In the genomic region with DNA sequence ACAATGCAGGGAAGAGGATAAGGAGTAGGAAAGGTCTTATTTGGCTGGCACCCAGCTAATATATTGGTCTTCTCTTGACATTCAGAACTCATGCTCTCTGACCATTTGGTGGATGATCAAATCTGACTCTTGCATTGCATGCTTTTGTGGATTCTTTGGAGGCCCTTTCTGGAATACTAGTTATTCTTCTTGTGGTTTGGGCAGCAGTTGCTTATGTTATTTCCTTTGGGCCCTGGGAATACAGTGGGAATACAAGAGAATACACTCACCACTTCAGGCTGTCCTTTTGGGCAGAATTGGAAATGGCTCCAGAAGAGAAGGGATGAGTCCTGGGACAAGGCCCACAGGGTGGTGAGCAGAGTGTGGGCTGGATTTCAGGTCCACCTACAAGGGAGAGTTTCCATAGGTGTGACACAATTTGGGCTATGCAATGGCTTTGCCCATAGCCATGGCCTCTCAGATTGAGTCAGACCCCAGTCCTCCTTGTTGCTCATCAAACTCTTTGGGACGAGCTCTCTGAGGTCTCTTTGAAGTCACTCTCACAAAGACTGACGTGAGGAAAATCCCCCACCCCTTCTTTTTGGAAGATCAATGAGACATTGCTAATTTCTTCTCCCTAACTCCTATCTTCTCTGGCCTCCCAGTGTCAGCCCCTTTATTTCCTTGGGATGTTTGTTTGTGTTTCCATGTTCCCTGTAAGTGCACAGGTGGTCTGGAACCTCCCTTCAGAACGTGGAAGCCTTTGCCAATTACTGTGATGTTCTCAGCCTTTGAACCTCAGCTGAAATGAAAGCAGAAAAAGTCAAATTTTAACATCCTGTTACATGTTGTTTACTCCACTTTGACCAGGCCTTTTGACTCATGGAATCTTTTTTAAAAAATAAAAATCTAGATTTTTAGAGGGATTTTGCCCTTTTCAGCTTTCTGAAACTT, we compare ENCODE assay signal across 13 cellular contexts. TPM values are rescaled to one million over a fixed set of nuclear protein-coding genes. Genes with fewer than 3 reads are reported as not detected.
A peak's percentile ranks its signal among the peaks of the same experiment; 100 is the strongest.
DNase-seq lines count a peak whose midpoint lies in the region; ATAC-seq and TF ChIP-seq lines count a peak whose summit lies in the region.
"Had no signal": no experiment of that assay in that cellular context is flagged by ENCODE, and none has a peak within 500 bp of the region (broad histone marks: within the 10 kb centered on the region; RNA-seq: fewer than 3 reads in every experiment).

No MANE protein-coding gene starts in this region.

- no peak overlapping the region for H3K4me2 ChIP-seq in hepatocyte

- ATAC-seq in GM19395 (IDR thresholded peaks at IDR 0.05; ENCODE audit: unreplicated experiment) (peak; percentile 51), HG03520 (IDR thresholded peaks at IDR 0.05; ENCODE audit: unreplicated experiment) (peak; percentile 52), HG03378 (IDR thresholded peaks at IDR 0.05; ENCODE audit: unreplicated experiment) (no peak)

- TF ChIP-seq CTCF in transverse colon (IDR thresholded peaks at IDR 0.05) (no peak), hepatocyte (IDR thresholded peaks at IDR 0.05; ENCODE audit: poor library complexity) (no peak)

- H3K79me2 ChIP-seq in hepatocyte, result no peaks in the 10 kb centered on the region

- no peak overlapping the region for H3K4me3 ChIP-seq in transverse colon
- H3K4me3 ChIP-seq in hepatocyte, result no peak overlapping the region
- H3K4me3 ChIP-seq: colonic mucosa, sigmoid colon had no signal

- TF ChIP-seq EP300 in transverse colon (IDR thresholded peaks at IDR 0.05; ENCODE audit: low read depth), result no peak

- no peaks in the 10 kb centered on the region for H4K20me1 ChIP-seq in hepatocyte (ENCODE audit: insufficient read depth, poor library complexity, severe bottlenecking)

- no peaks in the 10 kb centered on the region for H3K9me2 ChIP-seq in hepatocyte (replicated peaks; ENCODE audit: insufficient read depth)

- no peaks in the 10 kb centered on the region for H3K4me1 ChIP-seq in transverse colon
- no peaks in the 10 kb centered on the region for H3K4me1 ChIP-seq in hepatocyte (ENCODE audit: insufficient read depth)
- H3K4me1 ChIP-seq: colonic mucosa, sigmoid colon had no signal

- no peaks in the 10 kb centered on the region for H3K36me3 ChIP-seq in transverse colon
- no peaks in the 10 kb centered on the region for H3K36me3 ChIP-seq in hepatocyte (replicated peaks; ENCODE audit: insufficient read depth, low read depth)
- H3K36me3 ChIP-seq: colonic mucosa, sigmoid colon had no signal

- H3K9me3 ChIP-seq in transverse colon, result no peaks in the 10 kb centered on the region
- H3K9me3 ChIP-seq in hepatocyte (ENCODE audit: low read depth), result no peaks in the 10 kb centered on the region
- H3K9me3 ChIP-seq: colonic mucosa, sigmoid colon had no signal

- intact Hi-C loops in transverse colon (cut with DNase I; ENCODE audit: low total_unique reads), result no loop called here

- no peaks in the 10 kb centered on the region for H3K27me3 ChIP-seq in transverse colon
- peaks cover 4% of the 10 kb centered on the region for H3K27me3 ChIP-seq in hepatocyte
- H3K27me3 ChIP-seq: colonic mucosa, sigmoid colon had no signal

- TF ChIP-seq POLR2A in transverse colon (IDR thresholded peaks at IDR 0.05), result no peak

- in situ Hi-C loops in transverse colon (cut with MboI; ENCODE audit: low pct_ligation_motif_present in 1 of 4, low pct_unique_long_range_greater_than_20kb in 1 of 4, low sequenced_read_pairs in 3 of 4), result no loop called here

- peak; percentile 25 for DNase-seq in activated naive CD8-positive, alpha-beta T cell treated with anti-CD3 and anti-CD28 coated beads, Interleukin-2, amount 50 U/mL, for 16 hours (ENCODE audit: low read depth, low spot score)
- DNase-seq in stimulated activated CD8-positive, alpha-beta memory T cell treated with anti-CD3 and anti-CD28 coated beads, Interleukin-4, amount 100 ng/mL, for 48 hours, result peak; percentile 64
- DNase-seq in transverse colon (no peak), hepatocyte (ENCODE audit: low spot score) (no peak), DMS153 (lab: John Stamatoyannopoulos, UW) (no peak)
- DNase-seq: colonic mucosa, DMS79, glutamatergic neuron, sigmoid colon, substantia nigra had no signal

- no peak overlapping the region for H3K27ac ChIP-seq in transverse colon
- no peak overlapping the region for H3K27ac ChIP-seq in hepatocyte
- H3K27ac ChIP-seq: colonic mucosa, sigmoid colon had no signal

- H2AFZ ChIP-seq in hepatocyte, result no peak overlapping the region

- WGBS in transverse colon (ENCODE audit: low coverage in 1 of 2), 2 donors, result 62 to 74% methylated on average over 3 of the region's 3 CpGs
- WGBS in hepatocyte (ENCODE audit: low lambda C conversion rate, missing lambda C conversion rate), result 67% methylated on average over 3 of the region's 3 CpGs

RNA-seq across cellular contexts. Expression of gene HSD11B1, which starts 19.4 kb away (rescaled TPM):
- 1 to 10 TPM in 3 of 4 donors, not detected in 1; 1.5 to 3.7 (median 2.6) TPM for total RNA-seq in transverse colon
- total RNA-seq in hepatocyte, result 1.7 and 2.1 TPM in 2 replicates
- polyA plus RNA-seq in hepatocyte, result not detected in 2 replicates

RNA-seq across cellular contexts. Expression of gene TRAF3IP3, which starts 31.8 kb away (rescaled TPM):
- total RNA-seq in transverse colon (10 to 100 TPM in 2 of 4 donors, 1 to 10 TPM in 2; 2.3 to 17.6 (median 6.8) TPM), hepatocyte (0.13 and 0.20 TPM in 2 replicates)
- 0.16 TPM in 1 of 2 replicates, not detected in the other for polyA plus RNA-seq in hepatocyte

RNA-seq across cellular contexts. Expression of gene G0S2, which starts 48.8 kb away (rescaled TPM):
- total RNA-seq in transverse colon (10 to 100 TPM in 2 of 4 donors, 1 to 10 TPM in 2; 1.8 to 84.2 (median 26.9) TPM), hepatocyte (37.0 and 38.3 TPM in 2 replicates)
- 31.5 and 32.2 TPM in 2 replicates for polyA plus RNA-seq in hepatocyte

Comparison
In these comparisons a context has a peak if more than half of its experiments do, and no peak if none do; other contexts are left out.
1. DNase-seq: peak in activated naive CD8-positive, alpha-beta T cell treated with anti-CD3 and anti-CD28 coated beads, Interleukin-2, amount 50 U/mL, for 16 hours (single experiment) and stimulated activated CD8-positive, alpha-beta memory T cell treated with anti-CD3 and anti-CD28 coated beads, Interleukin-4, amount 100 ng/mL, for 48 hours (single experiment); none in transverse colon (single experiment), hepatocyte (single experiment) and DMS153 (single experiment).